ENCODE assay signal across 24 cellular contexts in genomic region chr3:107028086-107028485, GRCh38.
"Had no signal": no experiment of that assay in that cellular context is flagged by ENCODE, and none has a peak within 500 bp of the region (broad histone marks: within the 10 kb centered on the region; RNA-seq: fewer than 3 reads in every experiment).

No MANE protein-coding gene starts in this region.

- FAIRE-seq: endometrium, kidney had no signal

- H3K9me3 ChIP-seq: colonic mucosa, gastroesophageal sphincter, neutrophil, right atrium auricular region, stomach, thyroid gland, upper lobe of left lung, vagina had no signal

- H3K36me3 ChIP-seq: colonic mucosa, gastroesophageal sphincter, neutrophil, right atrium auricular region, sigmoid colon, stomach, thyroid gland, upper lobe of left lung, vagina had no signal

- H3K4me3 ChIP-seq: colonic mucosa, gastroesophageal sphincter, lung, right atrium auricular region, sigmoid colon, skin epidermis, stomach, thyroid gland, upper lobe of left lung, vagina had no signal

- H3K4me1 ChIP-seq: colonic mucosa, gastroesophageal sphincter, stomach, thyroid gland, upper lobe of left lung, vagina had no signal

- H3K4me1 Mint-ChIP-seq: immature natural killer cell; naive thymus-derived CD4-positive, alpha-beta T cell had no signal

- DNase-seq: cerebellar nuclear complex; colonic mucosa; effector memory CD4-positive, alpha-beta T cell; immature natural killer cell; kidney; left colon; left ventricle myocardium superior; mesendoderm; naive thymus-derived CD4-positive, alpha-beta T cell; posterior cingulate gyrus; sigmoid colon; stimulated activated CD4-positive, alpha-beta T cell treated with anti-CD3 and anti-CD28 coated beads, Interleukin-12 subunit alpha, Interleukin-12 subunit beta, amount 100 ng/mL, for 4 hours; stimulated activated naive CD4-positive, alpha-beta T cell; stomach; thyroid gland; upper lobe of left lung had no signal

- H3K36me3 Mint-ChIP-seq: immature natural killer cell; naive thymus-derived CD4-positive, alpha-beta T cell had no signal

- H3K4me3 Mint-ChIP-seq: immature natural killer cell; naive thymus-derived CD4-positive, alpha-beta T cell had no signal

- H3K27me3 ChIP-seq: colonic mucosa, gastroesophageal sphincter, neutrophil, right atrium auricular region, sigmoid colon, stomach, thyroid gland, upper lobe of left lung, vagina had no signal

- H3K27ac ChIP-seq: colonic mucosa, gastroesophageal sphincter, neutrophil, right atrium auricular region, sigmoid colon, skin epidermis, stomach, thyroid gland, upper lobe of left lung, vagina had no signal

- H3K27ac Mint-ChIP-seq: immature natural killer cell; naive thymus-derived CD4-positive, alpha-beta T cell had no signal

- ATAC-seq: esophagus mucosa; gastroesophageal sphincter; left colon; left ventricle myocardium superior; naive thymus-derived CD4-positive, alpha-beta T cell had no signal
